1 cellular context compared by ENCODE assay signal in genomic region chr12:47382305-47382704, GRCh38.
TF ChIP-seq lines count a peak whose summit lies in the region.

No MANE protein-coding gene starts in this region.

TF ChIP-seq in H1, 55 proteins besides CTCF, POLR2A, EP300 and RAD21:
- TF ChIP-seq POU5F1 (IDR thresholded peaks at IDR 0.05; ENCODE audit: low read depth, low read length), result no peak
- TF ChIP-seq BRCA1 (IDR thresholded peaks at IDR 0.05; ENCODE audit: low read depth, low read length), result no peak
- TF ChIP-seq SP2 (IDR thresholded peaks at IDR 0.05; ENCODE audit: low read length), result no peak
- no peak for TF ChIP-seq TAF7 (optimal IDR thresholded peaks at IDR 0.05; ENCODE audit: borderline replicate concordance, low read depth, low read length)
- TF ChIP-seq ATF2 (IDR thresholded peaks at IDR 0.05; ENCODE audit: low read length), result no peak
- no peak for TF ChIP-seq YY1 (IDR thresholded peaks at IDR 0.05; ENCODE audit: low read depth, low read length)
- TF ChIP-seq SIX5 (IDR thresholded peaks at IDR 0.05; ENCODE audit: low read depth, low read length), result no peak
- TF ChIP-seq PHF8 (conservative IDR thresholded peaks at IDR 0.05; ENCODE audit: low read depth, low read length), result no peak
TF ChIP-seq in H1: peak in this region for 0.
